ENCODE assay signal across 8 cellular contexts in the genomic region with DNA sequence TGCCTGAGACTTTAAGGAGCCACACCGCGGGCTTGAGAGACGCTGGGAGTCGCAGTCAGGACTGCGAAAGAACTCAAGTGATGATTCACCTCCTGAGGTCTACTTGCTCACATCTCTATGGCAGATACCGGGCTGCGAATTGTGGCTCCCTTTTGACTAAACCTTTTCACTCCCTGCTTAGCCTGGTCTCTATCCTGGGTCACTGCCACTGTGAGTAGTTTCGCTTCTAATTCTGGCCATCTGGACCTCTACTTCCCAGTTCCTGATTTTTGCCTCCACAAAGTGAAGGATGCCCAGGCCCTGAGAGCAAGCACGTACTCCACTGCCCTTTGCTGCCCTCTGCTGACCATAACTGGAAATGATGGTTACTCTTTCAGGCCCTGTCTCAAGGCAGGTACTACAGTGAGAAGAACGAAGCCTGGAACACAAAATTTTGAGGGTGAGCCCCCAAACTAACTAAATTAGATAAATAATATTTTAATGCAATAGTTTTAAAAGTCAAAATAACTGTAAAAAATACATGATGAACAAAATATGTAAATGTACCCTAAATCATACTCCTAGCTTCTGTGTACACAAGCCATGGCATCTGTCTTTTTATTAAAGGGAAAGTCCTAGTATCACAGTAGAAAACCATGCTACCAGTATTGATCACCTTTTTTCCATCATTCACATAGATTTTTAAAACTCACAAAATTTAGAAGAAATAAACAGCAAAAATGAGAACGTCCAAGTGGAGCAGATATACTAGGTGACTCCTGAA. TPM values are rescaled to one million over a fixed set of nuclear protein-coding genes. Genes with fewer than 3 reads are reported as not detected.
DNase-seq lines count a peak whose midpoint lies in the region; ATAC-seq, FAIRE-seq and TF ChIP-seq lines count a peak whose summit lies in the region.

No MANE protein-coding gene starts in this region.

- H3K27me3 ChIP-seq in Loucy (ENCODE audit: insufficient read depth, low read length, poor library complexity, severe bottlenecking) (no peaks in the 10 kb centered on the region), upper lobe of left lung (no peaks in the 10 kb centered on the region)

- H3K4me2 ChIP-seq in Loucy (ENCODE audit: low read depth, low read length, poor library complexity, severe bottlenecking) = no peak overlapping the region

- H3K36me3 ChIP-seq in Loucy (ENCODE audit: insufficient read depth, low read length) = peaks cover 7% of the 10 kb centered on the region; the same call in 1 of the 2 replicates
- no peaks in the 10 kb centered on the region for H3K36me3 ChIP-seq in upper lobe of left lung

- WGBS in upper lobe of left lung, 2 donors = 41 to 55% methylated on average over 11 of the region's 11 CpGs

- H3K27ac ChIP-seq in upper lobe of left lung = peak overlapping the region in 3 of 4 donors; percentile 6 to 40 (median 21)

- H3K27me3 Mint-ChIP-seq in activated naive CD8-positive, alpha-beta T cell treated with anti-CD3 and anti-CD28 coated beads, Interleukin-2, amount 10 ng/mL, durations not matched to agents 7 days and 5 days = no peaks in the 10 kb centered on the region

- no peaks in the 10 kb centered on the region for H4K20me1 ChIP-seq in Loucy (ENCODE audit: insufficient read depth, low read length, poor library complexity, severe bottlenecking)

- H3K4me3 Mint-ChIP-seq in activated naive CD8-positive, alpha-beta T cell treated with anti-CD3 and anti-CD28 coated beads, Interleukin-2, amount 10 ng/mL, durations not matched to agents 7 days and 5 days = no peak overlapping the region

- FAIRE-seq in H54 (lab: Jason Lieb, UNC) = peak; percentile 92

- no peak overlapping the region for H3K9ac ChIP-seq in Loucy (ENCODE audit: low read depth, low read length, poor library complexity, severe bottlenecking)

- peaks cover 2% of the 10 kb centered on the region for H3K4me1 Mint-ChIP-seq in activated naive CD8-positive, alpha-beta T cell treated with anti-CD3 and anti-CD28 coated beads, Interleukin-2, amount 10 ng/mL, durations not matched to agents 7 days and 5 days

- no peaks in the 10 kb centered on the region for H3K9me3 Mint-ChIP-seq in activated naive CD8-positive, alpha-beta T cell treated with anti-CD3 and anti-CD28 coated beads, Interleukin-2, amount 10 ng/mL, durations not matched to agents 7 days and 5 days

- TF ChIP-seq EP300 in upper lobe of left lung (IDR thresholded peaks at IDR 0.05) = no peak

- H3K36me3 Mint-ChIP-seq in activated naive CD8-positive, alpha-beta T cell treated with anti-CD3 and anti-CD28 coated beads, Interleukin-2, amount 10 ng/mL, durations not matched to agents 7 days and 5 days = peaks cover 3% of the 10 kb centered on the region

- no peaks in the 10 kb centered on the region for H3K79me2 ChIP-seq in Loucy (ENCODE audit: insufficient read depth, low read length)

- H3K4me1 ChIP-seq in Loucy (ENCODE audit: insufficient read depth, low read length, poor library complexity, severe bottlenecking) (no peaks in the 10 kb centered on the region), upper lobe of left lung (peaks cover 0 to 10% (median 4%) of the 10 kb centered on the region in 4 donors)

- no peaks in the 10 kb centered on the region for H3K9me3 ChIP-seq in Loucy (ENCODE audit: insufficient read depth, low read depth, low read length)
- H3K9me3 ChIP-seq in upper lobe of left lung = no peaks in the 10 kb centered on the region

- H3K4me3 ChIP-seq in Loucy (ENCODE audit: low read length, poor library complexity, severe bottlenecking) = no peak overlapping the region
- peak overlapping the region in 1 of 4 donors; percentile 10 for H3K4me3 ChIP-seq in upper lobe of left lung

- H3K27ac Mint-ChIP-seq in activated naive CD8-positive, alpha-beta T cell treated with anti-CD3 and anti-CD28 coated beads, Interleukin-2, amount 10 ng/mL, durations not matched to agents 7 days and 5 days = no peak overlapping the region

- H2AFZ ChIP-seq in Loucy (ENCODE audit: low read length) = peak overlapping the region; percentile 74; the same call in 1 of the 2 replicates

- H3F3A ChIP-seq in Loucy (ENCODE audit: low read depth) = no peaks in the 10 kb centered on the region

- DNase-seq in GM04504 (ENCODE audit: low read depth) = peak; percentile 85
- DNase-seq in H54 (ENCODE audit: insufficient read length, low spot score) = no peak
- DNase-seq in SKM-1 treated with dmso at 0.1 percent for 144 hours (lab: John Stamatoyannopoulos, UW; ENCODE audit: unreplicated experiment) = peak; percentile 63
- peak; percentile 40 for DNase-seq in activated naive CD8-positive, alpha-beta T cell treated with anti-CD3 and anti-CD28 coated beads, Interleukin-2, amount 10 ng/mL, durations not matched to agents 7 days and 5 days
- DNase-seq in Right ventricle myocardium inferior (ENCODE audit: missing footprints) = no peak
- DNase-seq in pons (ENCODE audit: low spot score) = peak; percentile 89
- peak in 1 of 2 donors; percentile 79 for DNase-seq in upper lobe of left lung

- POLR2A ChIA-PET in activated naive CD8-positive, alpha-beta T cell treated with anti-CD3 and anti-CD28 coated beads, Interleukin-2, amount 10 ng/mL, durations not matched to agents 7 days and 5 days (lab: Charles Lee) = no interaction called here

- no peaks in the 10 kb centered on the region for H3K9me2 ChIP-seq in Loucy (replicated peaks; ENCODE audit: low read depth, low read length)

- TF ChIP-seq POLR2A in H54 (IDR thresholded peaks at IDR 0.05; ENCODE audit: low read depth, low read length) = no peak
- no peak for TF ChIP-seq POLR2A in upper lobe of left lung (IDR thresholded peaks at IDR 0.05)

- intact Hi-C loops in Right ventricle myocardium inferior (cut with DNase I) = loop anchor here (2.0 to 10.0 kb wide), 5 partner anchors 265 to 735 kb away; partner anchors contain the start of gene PDE5A

- peak; percentile 91 for ATAC-seq in activated naive CD8-positive, alpha-beta T cell treated with anti-CD3 and anti-CD28 coated beads, Interleukin-2, amount 10 ng/mL, durations not matched to agents 7 days and 5 days (ENCODE audit: low read depth)
- ATAC-seq in Right ventricle myocardium inferior (peak; percentile 94), upper lobe of left lung (ENCODE audit: low FRiP score in 2 of 2) (peak; percentile 95 to 98)

- TF ChIP-seq CTCF in Loucy (conservative IDR thresholded peaks at IDR 0.05; ENCODE audit: low read length) = peak; percentile 77
- peak; percentile 68 to 77 (median 76) for TF ChIP-seq CTCF in upper lobe of left lung (IDR thresholded peaks at IDR 0.05)

RNA-seq across cellular contexts. Expression of gene MAD2L1, which starts 16.7 kb away (rescaled TPM):
- total RNA-seq in activated naive CD8-positive, alpha-beta T cell treated with anti-CD3 and anti-CD28 coated beads, Interleukin-2, amount 10 ng/mL, durations not matched to agents 7 days and 5 days = 10 to 100 TPM; 49.3 to 51.7 TPM
- total RNA-seq in Right ventricle myocardium inferior (1.4 TPM), upper lobe of left lung (1 to 10 TPM in 5 of 6 donors, not detected in 1; 1.7 to 4.3 (median 2.4) TPM)

Comparison
In these comparisons a context has a peak if more than half of its experiments do, and no peak if none do; other contexts are left out.
1. DNase-seq: peak in GM04504 (single experiment), SKM-1 treated with dmso at 0.1 percent for 144 hours (single experiment), activated naive CD8-positive, alpha-beta T cell treated with anti-CD3 and anti-CD28 coated beads, Interleukin-2, amount 10 ng/mL, durations not matched to agents 7 days and 5 days (single experiment) and pons (single experiment); none in H54 (single experiment) and Right ventricle myocardium inferior (single experiment).
2. RNA of gene MAD2L1, which starts 16.7 kb away (total RNA-seq): 49.3 to 51.7 TPM in activated naive CD8-positive, alpha-beta T cell treated with anti-CD3 and anti-CD28 coated beads, Interleukin-2, amount 10 ng/mL, durations not matched to agents 7 days and 5 days; 1.7 to 4.3 TPM in upper lobe of left lung and 1.4 TPM in Right ventricle myocardium inferior (single experiment); every median in the first group is over 4 times any median in the second.
3. Peak in every context shown above with its lines, with median percentiles within 50 percentile points of each other: ATAC-seq.